Comparison of ENCODE assay signal across 12 cellular contexts in genomic region chr22:24153353-24153752, GRCh38. TPM values are rescaled to one million over a fixed set of nuclear protein-coding genes. Genes with fewer than 3 reads are reported as not detected.
A peak's percentile ranks its signal among the peaks of the same experiment; 100 is the strongest.
DNase-seq lines count a peak whose midpoint lies in the region; ATAC-seq and TF ChIP-seq lines count a peak whose summit lies in the region.
"Had no signal": no experiment of that assay in that cellular context is flagged by ENCODE, and none has a peak within 500 bp of the region (broad histone marks: within the 10 kb centered on the region; RNA-seq: fewer than 3 reads in every experiment).

No MANE protein-coding gene starts in this region.

- H3K36me3 ChIP-seq in left lung (peaks cover 0 to 14% of the 10 kb centered on the region in 2 donors), HAP-1 (replicated peaks) (no peaks in the 10 kb centered on the region)

- H3K4me3 ChIP-seq in left lung (no peak overlapping the region), HAP-1 (no peak overlapping the region), dorsolateral prefrontal cortex (no peak overlapping the region)

- H3K27me3 ChIP-seq in CD4-positive, alpha-beta T cell (ENCODE audit: control insufficient read depth, insufficient read depth, low read length) = no peaks in the 10 kb centered on the region
- H3K27me3 ChIP-seq in left lung = no peaks in the 10 kb centered on the region
- no peaks in the 10 kb centered on the region for H3K27me3 ChIP-seq in HAP-1 (ENCODE audit: low read depth)
- H3K27me3 ChIP-seq in dorsolateral prefrontal cortex = no peaks in the 10 kb centered on the region

- H3K4me1 Mint-ChIP-seq in CD4-positive, alpha-beta T cell (ENCODE audit: low read depth) = peaks cover 83% of the 10 kb centered on the region

- ATAC-seq in CD4-positive, alpha-beta T cell (ENCODE audit: poor library complexity) = peak; percentile 49
- ATAC-seq in left lung (no peak), HG03095 (IDR thresholded peaks at IDR 0.05; ENCODE audit: unreplicated experiment) (no peak)

- H3K9me3 ChIP-seq in CD4-positive, alpha-beta T cell (ENCODE audit: control insufficient read depth, low read length) = no peaks in the 10 kb centered on the region
- no peaks in the 10 kb centered on the region for H3K9me3 ChIP-seq in left lung
- H3K9me3 ChIP-seq in HAP-1 = no peaks in the 10 kb centered on the region

- in situ Hi-C loops in HAP-1 (cut with MboI; ENCODE audit: low sequenced_read_pairs) = no loop called here

- H3K27ac Mint-ChIP-seq in CD4-positive, alpha-beta T cell = peak overlapping the region; percentile 96
- H3K27ac Mint-ChIP-seq: nephron progenitor cell had no signal

- no peak for TF ChIP-seq CTCF in CD4-positive, alpha-beta T cell (IDR thresholded peaks at IDR 0.05)
- TF ChIP-seq CTCF in left lung (IDR thresholded peaks at IDR 0.05) (no peak), dorsolateral prefrontal cortex (IDR thresholded peaks at IDR 0.05 in 54 of 56, conservative IDR thresholded peaks at IDR 0.05 in 2 of 56; ENCODE audit: low read depth in 1 of 56, partially characterized antibody in 56 of 56) (no peak)

- intact Hi-C loops in CD4-positive, alpha-beta T cell (cut with DNase I, micrococcal nuclease) = loop anchor here in 1 of 2 experiments (1.0 kb wide), 1 partner anchor 19 kb away; no protein-coding TSS in a partner anchor
- intact Hi-C loops in left lung (cut with DNase I) (no loop called here), dorsolateral prefrontal cortex (cut with DNase I) (no loop called here)

- no peaks in the 10 kb centered on the region for H3K27me3 Mint-ChIP-seq in CD4-positive, alpha-beta T cell

- H3K36me3 Mint-ChIP-seq in CD4-positive, alpha-beta T cell (ENCODE audit: low read depth) = peaks cover 9% of the 10 kb centered on the region

- DNase-seq in CD4-positive, alpha-beta T cell = peak in 9 of 10 experiments; percentile 20 to 68 (median 56)
- DNase-seq in NCI-H69 (lab: John Stamatoyannopoulos, UW) (peak; percentile 31), left lung (no peak), HAP-1 (ENCODE audit: low spot score in 2 of 2) (no peak), dorsolateral prefrontal cortex (no peak), SHP77 (lab: John Stamatoyannopoulos, UW) (no peak)
- DNase-seq in activated effector memory CD4-positive, alpha-beta T cell treated with anti-CD3 and anti-CD28 coated beads, Interleukin-2, amount 50 U/mL, for 16 hours = peak; percentile 74
- DNase-seq: anterior cingulate cortex, glutamatergic neuron, NCI-H1436 treated with DMSO at 0.1 percent for 48 hours, nephron progenitor cell had no signal

- H3K4me1 ChIP-seq in left lung (peaks cover 38 to 64% of the 10 kb centered on the region in 2 donors), HAP-1 (peaks cover 5% of the 10 kb centered on the region; the same call in 1 of the 2 replicates)

- POLR2A ChIA-PET in CD4-positive, alpha-beta T cell (lab: Charles Lee) = interaction anchor here (0.8 to 6.7 kb wide), 9 partner anchors 13 to 1323 kb away, joined by 3 to 90 read pairs (median 10); partner anchors contain the start of genes ADORA2A, CABIN1 and SUSD2

- H3K9me3 Mint-ChIP-seq in CD4-positive, alpha-beta T cell = no peaks in the 10 kb centered on the region
- H3K9me3 Mint-ChIP-seq: nephron progenitor cell had no signal

- CTCF ChIA-PET in CD4-positive, alpha-beta T cell (lab: Charles Lee) = interaction anchor here (0.7 to 1.7 kb wide), 2 partner anchors 20 to 22 kb away, joined by 3 to 6 read pairs; no protein-coding TSS in a partner anchor

- peak overlapping the region; percentile 94 for H3K27ac ChIP-seq in CD4-positive, alpha-beta T cell (ENCODE audit: low read depth, low read length)
- peak overlapping the region; percentile 2 to 91 for H3K27ac ChIP-seq in left lung
- H3K27ac ChIP-seq in dorsolateral prefrontal cortex = peak overlapping the region in 10 of 59 donors; percentile 8 to 48 (median 17)

- peak overlapping the region; percentile 80 for H3K4me3 Mint-ChIP-seq in CD4-positive, alpha-beta T cell
- H3K4me3 Mint-ChIP-seq: nephron progenitor cell had no signal

RNA-seq across cellular contexts. Expression of gene SUSD2, which starts 27.9 kb away (rescaled TPM):
- total RNA-seq in CD4-positive, alpha-beta T cell = 1 to 10 TPM in 1 of 2 experiments, under 1 TPM in 1; 0.80 to 1.5 TPM
- 100 to 1,000 TPM in 1 of 2 donors, 10 to 100 TPM in 1; 63.2 to 374 TPM for total RNA-seq in left lung
- 10 to 100 TPM in 2 of 120 experiments, 1 to 10 TPM in 96, under 1 TPM in 22; 0.41 to 16.9 (median 1.5) TPM for total RNA-seq in dorsolateral prefrontal cortex

Comparison
In these comparisons a context has a peak if more than half of its experiments do, and no peak if none do; other contexts are left out.
1. DNase-seq: peak in CD4-positive, alpha-beta T cell (9 of 10), NCI-H69 (single experiment) and activated effector memory CD4-positive, alpha-beta T cell treated with anti-CD3 and anti-CD28 coated beads, Interleukin-2, amount 50 U/mL, for 16 hours (single experiment); none in left lung (0 of 2), HAP-1 (0 of 2), dorsolateral prefrontal cortex (0 of 10) and SHP77 (0 of 2).